12 cellular contexts compared by ENCODE assay signal in genomic region chr2:150466770-150467640, GRCh38. TPM values are rescaled to one million over a fixed set of nuclear protein-coding genes. Genes with fewer than 3 reads are reported as not detected.
DNase-seq lines count a peak whose midpoint lies in the region; ATAC-seq and TF ChIP-seq lines count a peak whose summit lies in the region.
"Had no signal": no experiment of that assay in that cellular context is flagged by ENCODE, and none has a peak within 500 bp of the region (broad histone marks: within the 10 kb centered on the region; RNA-seq: fewer than 3 reads in every experiment).

No MANE protein-coding gene starts in this region.

- H3K4me3 ChIP-seq in PC-3 (ENCODE audit: low read length) = no peak overlapping the region
- no peak overlapping the region for H3K4me3 ChIP-seq in right lobe of liver
- H3K4me3 ChIP-seq in transverse colon = no peak overlapping the region
- H3K4me3 ChIP-seq in mucosa of descending colon = no peak overlapping the region

- peaks cover 35% of the 10 kb centered on the region for H4K20me1 ChIP-seq in PC-3 (ENCODE audit: low read length)

- peaks cover 35% of the 10 kb centered on the region for H3K79me2 ChIP-seq in PC-3 (ENCODE audit: low read length)

- POLR2A ChIA-PET in PC-3 (lab: Charles Lee; ENCODE audit: unreplicated experiment) = no interaction called here

- peak; percentile 7 for ATAC-seq in PC-3
- ATAC-seq in right lobe of liver = peak in 2 of 4 donors; percentile 23 to 25
- ATAC-seq in mucosa of descending colon = no peak
- ATAC-seq in HG02763 (IDR thresholded peaks at IDR 0.05; ENCODE audit: unreplicated experiment) = no peak

- WGBS in right lobe of liver (ENCODE audit: insufficient coverage, low coverage, low lambda C conversion rate, missing lambda C conversion rate) = 51% methylated on average over 5 of the region's 5 CpGs
- WGBS in transverse colon (ENCODE audit: low coverage in 1 of 2), 2 donors = 41 to 51% methylated on average over 5 of the region's 5 CpGs

- H3K9ac ChIP-seq in PC-3 (ENCODE audit: low read length) = no peak overlapping the region
- H3K9ac ChIP-seq: KMS-11 had no signal

- peaks cover 13% of the 10 kb centered on the region for H3F3A ChIP-seq in PC-3 (ENCODE audit: low read length, unreplicated experiment)

- no peak for TF ChIP-seq EP300 in transverse colon (IDR thresholded peaks at IDR 0.05; ENCODE audit: low read depth)

- DNase-seq in PC-3 (peak; percentile 63), dedifferentiated amniotic fluid mesenchymal stem cell (ENCODE audit: extremely low spot score) (peak; percentile 63), right lobe of liver (no peak), transverse colon (no peak), mucosa of descending colon (no peak), COR-L47 (lab: John Stamatoyannopoulos, UW) (no peak)
- no peak for DNase-seq in stimulated activated naive CD4-positive, alpha-beta T cell treated with Interleukin-2 at 50 U/mL for 16 hours (lab: John Stamatoyannopoulos, UW)
- DNase-seq: central memory CD4-positive, alpha-beta T cell; NCI-H69 had no signal

- H3K4me2 ChIP-seq in PC-3 (ENCODE audit: low read length) = no peak overlapping the region
- H3K4me2 ChIP-seq: KMS-11 had no signal

- H3K27ac ChIP-seq in PC-3 (ENCODE audit: low read length) (peak overlapping the region; percentile 16), right lobe of liver (peak overlapping the region in 1 of 3 donors; percentile 49), transverse colon (peak overlapping the region; percentile 60 to 72 (median 66))
- H3K27ac ChIP-seq: KMS-11 had no signal

- CTCF ChIA-PET in PC-3 (lab: Charles Lee) = no interaction called here

- H3K36me3 ChIP-seq in PC-3 (ENCODE audit: low read depth, low read length) (peaks cover 38% of the 10 kb centered on the region), right lobe of liver (peaks cover 9 to 38% (median 21%) of the 10 kb centered on the region in 4 donors), transverse colon (peaks cover 0 to 36% (median 11%) of the 10 kb centered on the region in 4 donors), mucosa of descending colon (ENCODE audit: low read depth) (peaks cover 8% of the 10 kb centered on the region)

- H3K9me3 ChIP-seq in PC-3 (ENCODE audit: low read length) (no peaks in the 10 kb centered on the region), right lobe of liver (no peaks in the 10 kb centered on the region), transverse colon (no peaks in the 10 kb centered on the region), mucosa of descending colon (no peaks in the 10 kb centered on the region)

- no peaks in the 10 kb centered on the region for H3K9me2 ChIP-seq in PC-3 (replicated peaks; ENCODE audit: low read length)

- in situ Hi-C loops in transverse colon (cut with MboI; ENCODE audit: low pct_ligation_motif_present in 1 of 4, low pct_unique_long_range_greater_than_20kb in 1 of 4, low sequenced_read_pairs in 3 of 4) = no loop called here

- TF ChIP-seq CTCF in PC-3 (conservative IDR thresholded peaks at IDR 0.05; ENCODE audit: low read depth, low read length) = no peak
- TF ChIP-seq CTCF in right lobe of liver (IDR thresholded peaks at IDR 0.05) = no peak
- no peak for TF ChIP-seq CTCF in transverse colon (IDR thresholded peaks at IDR 0.05)
- TF ChIP-seq CTCF in mucosa of descending colon (IDR thresholded peaks at IDR 0.05) = no peak

- H2AFZ ChIP-seq in PC-3 (ENCODE audit: low read length) = no peak overlapping the region

- peak; percentile 4 for TF ChIP-seq POLR2A in right lobe of liver (IDR thresholded peaks at IDR 0.05)
- no peak for TF ChIP-seq POLR2A in transverse colon (IDR thresholded peaks at IDR 0.05)

- intact Hi-C loops in PC-3 (cut with micrococcal nuclease) = loop anchor here (2.0 to 5.0 kb wide), 2 partner anchors 278 to 700 kb away; no protein-coding TSS in a partner anchor
- intact Hi-C loops in right lobe of liver (cut with DNase I) = no loop called here
- intact Hi-C loops in transverse colon (cut with DNase I; ENCODE audit: low total_unique reads) = no loop called here
- intact Hi-C loops in mucosa of descending colon (cut with DNase I, micrococcal nuclease) = no loop called here

- BruUV-seq in PC-3 (replicated peaks; lab: Mats Ljungman, UMichigan) = no TSS peak

- peaks cover 56% of the 10 kb centered on the region for H3K4me1 ChIP-seq in PC-3 (ENCODE audit: insufficient read depth, low read length)
- no peaks in the 10 kb centered on the region for H3K4me1 ChIP-seq in right lobe of liver
- H3K4me1 ChIP-seq in transverse colon = peaks cover 0 to 28% (median 7%) of the 10 kb centered on the region in 4 donors
- peaks cover 4% of the 10 kb centered on the region for H3K4me1 ChIP-seq in mucosa of descending colon (ENCODE audit: low read depth)

- H3K27me3 ChIP-seq in PC-3 (ENCODE audit: low read length) (no peaks in the 10 kb centered on the region), right lobe of liver (no peaks in the 10 kb centered on the region), transverse colon (no peaks in the 10 kb centered on the region)

RNA-seq across cellular contexts. Expression of gene RND3, which starts 20.5 kb away (rescaled TPM):
- total RNA-seq in PC-3 (2014; rRNA removed) (145 and 201 TPM in 2 replicates), right lobe of liver (10 to 100 TPM; 20.0 to 70.5 (median 36.8) TPM), transverse colon (10 to 100 TPM; 16.5 to 54.6 (median 46.1) TPM), mucosa of descending colon (10 to 100 TPM; 42.2 to 80.1 (median 57.5) TPM)
- total RNA-seq: T-helper 2 cell treated with Interferon-gamma antibody and Interleukin-4, amounts not matched to agents 100 ng/mL and 5 ng/mL, for 36 hours had no signal

Comparison
In these comparisons a context has a peak if more than half of its experiments do, and no peak if none do; other contexts are left out.
1. DNase-seq: peak in PC-3 (single experiment) and dedifferentiated amniotic fluid mesenchymal stem cell (single experiment); none in right lobe of liver (0 of 3), transverse colon (single experiment), mucosa of descending colon (0 of 3), stimulated activated naive CD4-positive, alpha-beta T cell treated with Interleukin-2 at 50 U/mL for 16 hours (single experiment) and COR-L47 (single experiment).